Comparison of ENCODE assay signal across 13 cellular contexts in the genomic region with DNA sequence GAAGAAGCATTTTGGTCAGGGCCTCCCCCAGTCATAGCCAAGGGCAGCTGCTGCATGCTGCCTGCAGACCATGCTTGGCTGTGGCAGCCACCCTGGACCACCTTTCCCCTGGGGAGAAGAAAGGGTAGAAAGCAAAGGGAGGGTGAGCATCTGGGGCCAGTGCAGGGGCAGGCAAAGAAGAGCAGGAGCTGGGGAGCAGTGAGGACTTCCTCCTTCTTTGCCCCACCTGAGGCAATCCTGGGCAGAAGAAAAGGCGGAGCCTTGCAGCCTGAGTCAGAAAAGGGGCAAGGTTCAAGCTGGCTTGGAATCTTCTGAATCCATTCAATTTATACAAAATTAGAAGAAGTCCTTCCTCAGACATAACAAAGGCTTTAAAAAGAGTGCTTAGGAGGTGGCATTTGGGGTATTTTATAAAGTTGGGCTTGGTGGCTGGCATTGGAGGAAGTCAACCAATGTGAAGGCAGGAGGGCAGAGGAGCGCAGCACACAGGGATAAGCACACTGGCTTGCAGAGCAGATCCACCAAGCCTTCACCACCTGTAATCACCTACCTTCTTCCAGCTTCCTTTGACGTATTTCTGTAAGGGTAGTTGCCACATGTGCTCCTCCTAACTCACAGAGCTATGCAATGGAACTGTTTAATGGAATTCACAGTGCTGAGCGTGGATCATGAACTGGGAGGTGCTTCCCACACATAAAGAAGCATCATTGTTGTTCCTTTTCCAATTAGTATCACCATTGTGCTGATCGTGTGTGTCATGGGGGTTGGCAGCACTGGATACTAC.
A peak's percentile ranks its signal among the peaks of the same experiment; 100 is the strongest.
DNase-seq lines count a peak whose midpoint lies in the region; ATAC-seq and TF ChIP-seq lines count a peak whose summit lies in the region.
"Had no signal": no experiment of that assay in that cellular context is flagged by ENCODE, and none has a peak within 500 bp of the region (broad histone marks: within the 10 kb centered on the region; RNA-seq: fewer than 3 reads in every experiment).

No MANE protein-coding gene starts in this region.

- no peak for TF ChIP-seq POLR2A in NB4 (IDR thresholded peaks at IDR 0.05; ENCODE audit: extremely low read depth, insufficient read length)

- in situ Hi-C loops in GM13976 (cut with MboI; ENCODE audit: low sequenced_read_pairs, unreplicated experiment) (no loop called here), GM13977 (cut with MboI; ENCODE audit: low pct_unique_long_range_greater_than_20kb, low sequenced_read_pairs, unreplicated experiment) (no loop called here)

- no peak overlapping the region for H3K4me3 ChIP-seq in NB4 (ENCODE audit: low read depth, low read length)

- ATAC-seq in HG02763 (IDR thresholded peaks at IDR 0.05; ENCODE audit: unreplicated experiment) (no peak), GM18498 (IDR thresholded peaks at IDR 0.05; ENCODE audit: unreplicated experiment) (no peak)
- ATAC-seq: activated T-helper 17 cell treated with anti-CD3 and anti-CD28 coated beads, Interleukin-2, amount 50 U/mL, for 72 hours had no signal

- DNase-seq in GM13976 (ENCODE audit: low spot score) = peak; percentile 4
- DNase-seq in NB4 (ENCODE audit: low read depth) = peak; percentile 39
- DNase-seq in foreskin melanocyte = peak; percentile 72
- DNase-seq in putamen (ENCODE audit: low spot score) = peak; percentile 13
- no peak for DNase-seq in GM13977 (ENCODE audit: low spot score)
- no peak for DNase-seq in stimulated activated CD4-positive, alpha-beta T cell treated with anti-CD3 and anti-CD28 coated beads, Interleukin-4, amount 100 ng/mL, for 1 hour
- DNase-seq: activated CD4-positive, alpha-beta T cell treated with anti-CD3 and anti-CD28 coated beads, Interleukin-2, amount 50 U/mL, for 1 hour; CD4-positive, alpha-beta T cell; NCI-H1436 treated with DMSO at 0.1 percent for 48 hours; stimulated activated CD4-positive, alpha-beta T cell treated with anti-CD3 and anti-CD28 coated beads, Interleukin-4, amount 100 ng/mL, for 24 hours had no signal

- TF ChIP-seq CTCF in GM13976 (IDR thresholded peaks at IDR 0.05; ENCODE audit: borderline replicate concordance, control extremely low read depth, extremely low read depth, insufficient read depth, missing control alignments) (no peak), NB4 (IDR thresholded peaks at IDR 0.05; ENCODE audit: low read depth, low read length) (no peak), GM13977 (IDR thresholded peaks at IDR 0.05; ENCODE audit: extremely low read depth, insufficient read depth, missing control alignments) (no peak)

Comparison
In these comparisons a context has a peak if more than half of its experiments do, and no peak if none do; other contexts are left out.
1. DNase-seq: peak in GM13976 (single experiment), NB4 (single experiment), foreskin melanocyte (single experiment) and putamen (single experiment); none in GM13977 (single experiment) and stimulated activated CD4-positive, alpha-beta T cell treated with anti-CD3 and anti-CD28 coated beads, Interleukin-4, amount 100 ng/mL, for 1 hour (single experiment).